ENCODE assay signal across 8 cellular contexts in the genomic region with DNA sequence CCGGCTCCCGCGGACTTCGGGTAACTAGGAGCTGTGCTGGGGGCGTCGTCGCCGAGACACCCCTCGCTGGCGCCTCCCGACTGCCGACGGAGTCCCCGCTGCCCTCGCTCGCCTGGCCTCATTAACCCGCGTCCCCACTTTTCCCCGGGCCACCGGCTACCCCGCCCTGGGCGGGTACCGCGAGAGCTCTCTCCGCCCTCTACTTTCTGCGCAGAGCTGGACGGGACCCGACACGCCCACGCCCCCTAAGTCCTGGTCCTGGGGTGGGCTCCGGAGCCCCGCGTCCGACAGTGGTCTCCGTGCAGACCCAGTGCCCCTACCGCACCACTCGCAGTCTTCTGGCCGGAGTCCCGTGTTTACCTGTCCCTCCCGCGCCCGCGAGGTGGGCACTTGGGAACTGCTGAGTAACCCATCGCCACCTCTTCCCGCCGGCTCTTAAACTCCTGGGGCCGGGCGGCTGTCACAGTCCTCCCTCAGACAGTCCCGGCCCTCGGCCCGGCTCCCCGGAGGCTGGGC. TPM values are rescaled to one million over a fixed set of nuclear protein-coding genes. Genes with fewer than 3 reads are reported as not detected.
DNase-seq lines count a peak whose midpoint lies in the region; ATAC-seq and TF ChIP-seq lines count a peak whose summit lies in the region.

No MANE protein-coding gene starts in this region.

- H4K20me1 ChIP-seq in smooth muscle cell (ENCODE audit: low read depth) = peaks cover 32% of the 10 kb centered on the region

- no peak for ATAC-seq in GM18520 (IDR thresholded peaks at IDR 0.05; ENCODE audit: unreplicated experiment)

- peak; percentile 61 for DNase-seq in NCI-H1436 (lab: John Stamatoyannopoulos, UW)
- no peak for DNase-seq in NCI-H1436 treated with DMSO at 0.1 percent for 48 hours (lab: John Stamatoyannopoulos, UW)
- peak; percentile 82 for DNase-seq in KBM-7
- peak; percentile 48 for DNase-seq in T follicular helper cell (ENCODE audit: low read depth)
- no peak for DNase-seq in ascending aorta (ENCODE audit: low spot score in 2 of 2)
- peak; percentile 87 for DNase-seq in smooth muscle cell (lab: John Stamatoyannopoulos, UW; ENCODE audit: unreplicated experiment)

- H3K27ac ChIP-seq in ascending aorta = peak overlapping the region; percentile 93 to 95
- peak overlapping the region; percentile 98 for H3K27ac ChIP-seq in smooth muscle cell (ENCODE audit: low read depth)

- H3F3A ChIP-seq in smooth muscle cell (ENCODE audit: low read depth) = peaks cover 21% of the 10 kb centered on the region

- H3K4me1 ChIP-seq in ascending aorta (peaks cover 13 to 23% of the 10 kb centered on the region in 2 donors), smooth muscle cell (ENCODE audit: low read depth) (peaks cover 19% of the 10 kb centered on the region)

- no peaks in the 10 kb centered on the region for H3K27me3 ChIP-seq in ascending aorta
- H3K27me3 ChIP-seq in smooth muscle cell (ENCODE audit: low read depth) = no peaks in the 10 kb centered on the region

- peak overlapping the region; percentile 53 to 83 for H3K4me3 ChIP-seq in ascending aorta
- peak overlapping the region; percentile 72 for H3K4me3 ChIP-seq in iPS-11a (ENCODE audit: low read depth, low read length)
- H3K4me3 ChIP-seq in smooth muscle cell = peak overlapping the region; percentile 86

- in situ Hi-C loops in KBM-7 (cut with MboI; ENCODE audit: low pct_unique_long_range_greater_than_20kb, low sequenced_read_pairs) = loop anchor here (25.0 kb wide), 1 partner anchor 386 kb away; no protein-coding TSS in a partner anchor

- intact Hi-C loops in ascending aorta (cut with DNase I) = loop anchor here (2.0 to 10.0 kb wide), 5 partner anchors 36 to 388 kb away; partner anchors contain the start of gene FLOT2

- H3K9me3 ChIP-seq in ascending aorta = no peaks in the 10 kb centered on the region
- H3K9me3 ChIP-seq in smooth muscle cell (replicated peaks; ENCODE audit: low read depth) = no peaks in the 10 kb centered on the region

- peaks cover 16% of the 10 kb centered on the region for H3K79me2 ChIP-seq in smooth muscle cell (ENCODE audit: low read depth)

- peaks cover 24 to 33% of the 10 kb centered on the region in 2 donors for H3K36me3 ChIP-seq in ascending aorta
- H3K36me3 ChIP-seq in smooth muscle cell (ENCODE audit: low read depth) = no peaks in the 10 kb centered on the region

- WGBS in smooth muscle cell (ENCODE audit: low lambda C conversion rate) = 1% methylated on average over 26 of the region's 52 CpGs

- TF ChIP-seq CTCF in ascending aorta (IDR thresholded peaks at IDR 0.05) (no peak), smooth muscle cell (IDR thresholded peaks at IDR 0.05; ENCODE audit: borderline replicate concordance, insufficient read depth, poor library complexity, severe bottlenecking) (no peak)

- H3K4me2 ChIP-seq in smooth muscle cell = peak overlapping the region; percentile 98

- peak overlapping the region; percentile 69 for H3K9ac ChIP-seq in smooth muscle cell (ENCODE audit: low read depth)

- H2AFZ ChIP-seq in smooth muscle cell (ENCODE audit: low read depth) = peak overlapping the region; percentile 52

RNA-seq across cellular contexts. Expression of gene TLCD1, which starts 0.4 kb away (rescaled TPM):
- total RNA-seq in ascending aorta = not detected
- 14.7 and 21.9 TPM in 2 replicates for total RNA-seq in smooth muscle cell
- polyA plus RNA-seq in smooth muscle cell = 11.2 and 15.6 TPM in 2 replicates

RNA-seq across cellular contexts. Expression of gene NEK8, which starts 2.1 kb away (rescaled TPM):
- 3.2 TPM for total RNA-seq in ascending aorta
- 1.2 and 2.8 TPM in 2 replicates for total RNA-seq in smooth muscle cell
- polyA plus RNA-seq in smooth muscle cell = 4.6 TPM in 2 replicates

RNA-seq across cellular contexts. Expression of gene RPL23A, which starts 6.7 kb away (rescaled TPM):
- total RNA-seq in ascending aorta (491 TPM), smooth muscle cell (626 and 629 TPM in 2 replicates)
- polyA plus RNA-seq in smooth muscle cell = 1,149 and 1,234 TPM in 2 replicates

RNA-seq across cellular contexts. Expression of gene RAB34, which starts 8.8 kb away (rescaled TPM):
- total RNA-seq in ascending aorta (172 TPM), smooth muscle cell (141 and 208 TPM in 2 replicates)
- 256 and 289 TPM in 2 replicates for polyA plus RNA-seq in smooth muscle cell

RNA-seq across cellular contexts. Expression of gene PROCA1, which starts 14.8 kb away (rescaled TPM):
- total RNA-seq in ascending aorta (1.6 TPM), smooth muscle cell (1.9 and 3.0 TPM in 2 replicates)
- 1.8 and 3.0 TPM in 2 replicates for polyA plus RNA-seq in smooth muscle cell

Comparison
In these comparisons a context has a peak if more than half of its experiments do, and no peak if none do; other contexts are left out.
1. DNase-seq: peak in NCI-H1436 (single experiment), KBM-7 (single experiment), T follicular helper cell (single experiment) and smooth muscle cell (single experiment); none in NCI-H1436 treated with DMSO at 0.1 percent for 48 hours (single experiment) and ascending aorta (0 of 2).
2. RNA of gene TLCD1, which starts 0.4 kb away (total RNA-seq): 14.7 to 21.9 TPM in smooth muscle cell; not detected in ascending aorta (single experiment); every median in the first group is over 10 times any median in the second.
3. Peak in every context shown above with its lines, with median percentiles within 50 percentile points of each other: H3K4me3 ChIP-seq.